In the genomic region with DNA sequence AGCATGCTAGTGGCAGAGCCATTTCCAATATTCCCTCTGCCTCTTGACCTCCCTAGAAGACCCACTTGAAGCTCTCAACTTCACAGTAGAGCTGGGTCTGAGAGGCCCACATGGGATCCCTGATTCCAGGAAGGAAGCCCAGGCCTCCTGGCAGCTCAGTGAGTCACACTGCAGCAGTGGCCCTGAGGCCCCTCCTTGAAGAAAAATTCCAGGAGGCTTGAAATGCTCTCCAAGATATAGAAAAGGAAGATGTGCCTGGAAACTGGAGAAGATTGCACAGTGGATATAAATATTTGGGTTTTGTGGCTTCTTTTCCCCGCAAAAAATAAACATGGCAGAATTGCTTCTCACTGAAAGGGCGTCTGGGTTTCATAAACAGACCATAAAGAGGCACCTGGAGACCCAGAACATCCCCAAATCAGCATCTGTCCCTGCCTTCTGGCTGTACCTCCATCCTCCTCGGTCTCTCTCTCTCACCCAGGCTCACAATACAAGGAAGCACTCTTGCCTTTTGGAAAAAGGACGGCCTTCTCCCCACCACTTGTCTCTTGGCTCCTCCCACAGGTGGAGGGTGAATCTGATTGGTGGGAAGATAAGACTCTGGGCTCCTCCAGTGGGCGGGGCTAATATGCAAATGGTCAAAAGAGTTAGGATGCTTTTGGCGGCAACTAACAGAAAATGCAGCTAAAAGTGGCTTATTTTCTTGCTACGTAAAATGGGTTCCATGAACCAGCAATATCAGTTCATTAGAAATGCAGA, we compare ENCODE assay signal across 12 cellular contexts.
DNase-seq lines count a peak whose midpoint lies in the region; ATAC-seq, FAIRE-seq and TF ChIP-seq lines count a peak whose summit lies in the region.
"Had no signal": no experiment of that assay in that cellular context is flagged by ENCODE, and none has a peak within 500 bp of the region (broad histone marks: within the 10 kb centered on the region; RNA-seq: fewer than 3 reads in every experiment).

No MANE protein-coding gene starts in this region.

- no peak for TF ChIP-seq RAD21 in K562 (CRISPR knock-in tag; conservative IDR thresholded peaks at IDR 0.05 in 1 of 2, IDR thresholded peaks at IDR 0.05 in 1 of 2)

- peaks cover 13% of the 10 kb centered on the region for H3K27me3 Mint-ChIP-seq in activated T-cell treated with anti-CD3 and anti-CD28 coated beads, Interleukin-2, amount 50 U/mL, for 72 hours (ENCODE audit: low read depth)

- DNase-seq in ELF-1 (ENCODE audit: low read depth, low spot score) (peak; percentile 36), HTR-8/SVneo (ENCODE audit: insufficient read length, low spot score) (peak; percentile 72), K562 (ENCODE audit: extremely low read depth in 1 of 4, low spot score in 3 of 4) (peak; percentile 46 to 86 (median 78)), mesenteric fat pad (ENCODE audit: low spot score) (no peak), BE2C (no peak)
- DNase-seq in activated T-cell treated with anti-CD3 and anti-CD28 coated beads, Interleukin-2, amount 50 U/mL, for 72 hours: no peak
- DNase-seq: ovary; stimulated activated CD4-positive, alpha-beta T cell treated with anti-CD3 and anti-CD28 coated beads, Interleukin-2, amount 100 ng/mL, for 24 hours; stimulated activated naive CD4-positive, alpha-beta T cell treated with Interleukin-2 at 50 U/mL for 16 hours had no signal

- ATAC-seq in K562: peak; percentile 80
- no peak for ATAC-seq in activated T-cell treated with anti-CD3 and anti-CD28 coated beads, Interleukin-2, amount 50 U/mL, for 72 hours (replicated peaks in 1 of 2)
- ATAC-seq: activated naive CD4-positive, alpha-beta T cell treated with anti-CD3 and anti-CD28 coated beads, Interleukin-2, amount 50 U/mL, for 72 hours had no signal

- WGBS in K562 (ENCODE audit: insufficient coverage, low coverage, missing lambda C conversion rate): 2% methylated on average over 7 of the region's 7 CpGs
- WGBS in mesodermal cell (ENCODE audit: insufficient coverage in 2 of 2), 2 experiments: 77 to 87% methylated on average over 4 of the region's 7 CpGs

- no peaks in the 10 kb centered on the region for H3K36me3 ChIP-seq in K562 (ENCODE audit: control insufficient read depth, insufficient read depth, low read length)
- no peaks in the 10 kb centered on the region for H3K36me3 ChIP-seq in mesodermal cell (ENCODE audit: control insufficient read depth, insufficient read depth, low read length)
- H3K36me3 ChIP-seq in BE2C: no peaks in the 10 kb centered on the region
- H3K36me3 ChIP-seq: ovary had no signal

- TF ChIP-seq CTCF in K562 (IDR thresholded peaks at IDR 0.05 in 2 of 3, conservative IDR thresholded peaks at IDR 0.05 in 1 of 3; ENCODE audit: insufficient read depth in 2 of 3, low read depth in 1 of 3, low read length in 3 of 3) (no peak), BE2C (IDR thresholded peaks at IDR 0.05; ENCODE audit: low read depth, low read length) (no peak)

- no peaks in the 10 kb centered on the region for H3K9me3 Mint-ChIP-seq in activated T-cell treated with anti-CD3 and anti-CD28 coated beads, Interleukin-2, amount 50 U/mL, for 72 hours
- H3K9me3 Mint-ChIP-seq: activated naive CD4-positive, alpha-beta T cell treated with anti-CD3 and anti-CD28 coated beads, Interleukin-2, amount 50 U/mL, for 72 hours; dendritic cell treated with granulocyte-macrophage colony-stimulating factor and Interleukin-4, amounts not matched to agents 40 ng/mL and 50 ng/mL, for 4 days had no signal

- H3K36me3 Mint-ChIP-seq in activated T-cell treated with anti-CD3 and anti-CD28 coated beads, Interleukin-2, amount 50 U/mL, for 72 hours (ENCODE audit: insufficient read depth in 2 of 2): no peaks in the 10 kb centered on the region
- H3K36me3 Mint-ChIP-seq: activated naive CD4-positive, alpha-beta T cell treated with anti-CD3 and anti-CD28 coated beads, Interleukin-2, amount 50 U/mL, for 72 hours had no signal

- no peak overlapping the region for H3K4me3 ChIP-seq in K562
- no peak overlapping the region for H3K4me3 ChIP-seq in mesodermal cell (ENCODE audit: extremely low read depth, insufficient read depth, low read length, poor library complexity, severe bottlenecking)
- no peak overlapping the region for H3K4me3 ChIP-seq in BE2C (ENCODE audit: low read depth, low read length)
- H3K4me3 ChIP-seq: ovary had no signal

- no peaks in the 10 kb centered on the region for H3K4me1 Mint-ChIP-seq in activated T-cell treated with anti-CD3 and anti-CD28 coated beads, Interleukin-2, amount 50 U/mL, for 72 hours (ENCODE audit: low read depth)

- H3K9ac ChIP-seq in K562 (ENCODE audit: insufficient read depth in 1 of 2, low read depth in 2 of 2, low read length in 2 of 2): no peak overlapping the region

- H3K27ac ChIP-seq in K562 (ENCODE audit: extremely low read depth, low read depth, low read length) (no peak overlapping the region), mesodermal cell (ENCODE audit: low read depth, low read length, severe bottlenecking) (peak overlapping the region; percentile 57)
- H3K27ac ChIP-seq: ovary had no signal

- H3K27ac Mint-ChIP-seq in activated T-cell treated with anti-CD3 and anti-CD28 coated beads, Interleukin-2, amount 50 U/mL, for 72 hours: no peak overlapping the region
- H3K27ac Mint-ChIP-seq: activated naive CD4-positive, alpha-beta T cell treated with anti-CD3 and anti-CD28 coated beads, Interleukin-2, amount 50 U/mL, for 72 hours; dendritic cell treated with granulocyte-macrophage colony-stimulating factor and Interleukin-4, amounts not matched to agents 40 ng/mL and 50 ng/mL, for 4 days had no signal

- no peak overlapping the region for H3K4me2 ChIP-seq in K562 (ENCODE audit: insufficient read depth, low read length)

- no peaks in the 10 kb centered on the region for H3K79me2 ChIP-seq in K562 (ENCODE audit: control insufficient read depth, insufficient read depth, low read length)

- no peaks in the 10 kb centered on the region for H4K20me1 ChIP-seq in K562 (replicated peaks; ENCODE audit: control insufficient read depth, insufficient read depth, low read length)

- POLR2A ChIA-PET in K562 (lab: Yijun Ruan, JAX): interaction anchor here (0.6 kb wide), 1 partner anchor 91 kb away, joined by 4 read pairs; no protein-coding TSS in a partner anchor

- H3K4me3 Mint-ChIP-seq in activated T-cell treated with anti-CD3 and anti-CD28 coated beads, Interleukin-2, amount 50 U/mL, for 72 hours: no peak overlapping the region
- H3K4me3 Mint-ChIP-seq: dendritic cell treated with granulocyte-macrophage colony-stimulating factor and Interleukin-4, amounts not matched to agents 40 ng/mL and 50 ng/mL, for 4 days had no signal

- TF ChIP-seq POLR2A in K562 (conservative IDR thresholded peaks at IDR 0.05): no peak

- no peak overlapping the region for H2AFZ ChIP-seq in K562 (ENCODE audit: low read depth, low read length)

- in situ Hi-C loops in K562 (cut with MboI): no loop called here

- no TSS peak for BruUV-seq in K562 (replicated peaks; lab: Mats Ljungman, UMichigan)

- H3K4me1 ChIP-seq in K562 (replicated peaks in 1 of 2; ENCODE audit: control insufficient read depth in 2 of 2, insufficient read depth in 2 of 2, low read length in 2 of 2) (no peaks in the 10 kb centered on the region; a peak in 1 of 5 replicates), mesodermal cell (ENCODE audit: control insufficient read depth, insufficient read depth, low read length, poor library complexity, severe bottlenecking) (peaks cover 18% of the 10 kb centered on the region), BE2C (peaks cover 8% of the 10 kb centered on the region)

- H3K9me1 ChIP-seq in K562 (ENCODE audit: control insufficient read depth, insufficient read depth, low read length): no peaks in the 10 kb centered on the region

- no peak for TF ChIP-seq EP300 in K562 (IDR thresholded peaks at IDR 0.05; ENCODE audit: low read length)

- H3K9me3 ChIP-seq in K562 (replicated peaks; ENCODE audit: control insufficient read depth, insufficient read depth, low read depth, low read length): no peaks in the 10 kb centered on the region
- H3K9me3 ChIP-seq in mesodermal cell (ENCODE audit: control insufficient read depth, low read length): no peaks in the 10 kb centered on the region
- H3K9me3 ChIP-seq in BE2C: no peaks in the 10 kb centered on the region
- H3K9me3 ChIP-seq: ovary had no signal

- no peak for FAIRE-seq in HTR-8/SVneo (lab: Jason Lieb, UNC)
- FAIRE-seq in K562 (lab: Jason Lieb, UNC): no peak

- peaks cover 0 to 9% of the 10 kb centered on the region in 2 experiments; a peak in 2 of 5 replicates for H3K27me3 ChIP-seq in K562 (ENCODE audit: control insufficient read depth in 2 of 2, insufficient read depth in 2 of 2, low read length in 2 of 2)
- H3K27me3 ChIP-seq in BE2C: no peaks in the 10 kb centered on the region
- H3K27me3 ChIP-seq: ovary had no signal

- CTCF ChIA-PET in K562 (lab: Yijun Ruan, JAX; ENCODE audit: low intra/inter-chr PET ratio): no interaction called here

- intact Hi-C loops in K562 (cut with micrococcal nuclease): no loop called here

TF ChIP-seq in K562, 482 proteins besides CTCF, POLR2A, EP300 and RAD21:
- TF ChIP-seq, protein P1, sequence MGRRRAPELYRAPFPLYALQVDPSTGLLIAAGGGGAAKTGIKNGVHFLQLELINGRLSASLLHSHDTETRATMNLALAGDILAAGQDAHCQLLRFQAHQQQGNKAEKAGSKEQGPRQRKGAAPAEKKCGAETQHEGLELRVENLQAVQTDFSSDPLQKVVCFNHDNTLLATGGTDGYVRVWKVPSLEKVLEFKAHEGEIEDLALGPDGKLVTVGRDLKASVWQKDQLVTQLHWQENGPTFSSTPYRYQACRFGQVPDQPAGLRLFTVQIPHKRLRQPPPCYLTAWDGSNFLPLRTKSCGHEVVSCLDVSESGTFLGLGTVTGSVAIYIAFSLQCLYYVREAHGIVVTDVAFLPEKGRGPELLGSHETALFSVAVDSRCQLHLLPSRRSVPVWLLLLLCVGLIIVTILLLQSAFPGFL (CRISPR knock-in tag; IDR thresholded peaks at IDR 0.05): no peak
- TF ChIP-seq CC2D1A (IDR thresholded peaks at IDR 0.05) (no peak), SLC30A9 (CRISPR knock-in tag; IDR thresholded peaks at IDR 0.05) (no peak), TAF15 (IDR thresholded peaks at IDR 0.05; ENCODE audit: low read depth, low read length) (no peak), CXXC5 (CRISPR knock-in tag; IDR thresholded peaks at IDR 0.05) (no peak), NFYB (IDR thresholded peaks at IDR 0.05; ENCODE audit: extremely low read depth, insufficient read length) (peak; percentile 13), ILK (tag; IDR thresholded peaks at IDR 0.05; ENCODE audit: borderline replicate concordance, low read depth) (no peak), MYNN (IDR thresholded peaks at IDR 0.05) (no peak), MYNN (CRISPR knock-in tag; IDR thresholded peaks at IDR 0.05) (no peak)

Comparison
In these comparisons a context has a peak if more than half of its experiments do, and no peak if none do; other contexts are left out.
1. DNase-seq: peak in ELF-1 (single experiment), HTR-8/SVneo (single experiment) and K562 (4 of 4); none in mesenteric fat pad (single experiment), BE2C (single experiment) and activated T-cell treated with anti-CD3 and anti-CD28 coated beads, Interleukin-2, amount 50 U/mL, for 72 hours (0 of 2).